Comparison of ENCODE assay signal across 7 cellular contexts in genomic region chr6:89830385-89830809, GRCh38. TPM values are rescaled to one million over a fixed set of nuclear protein-coding genes. Genes with fewer than 3 reads are reported as not detected.
A peak's percentile ranks its signal among the peaks of the same experiment; 100 is the strongest.
DNase-seq lines count a peak whose midpoint lies in the region; ATAC-seq and TF ChIP-seq lines count a peak whose summit lies in the region.

No MANE protein-coding gene starts in this region.

- no peak overlapping the region for H2AFZ ChIP-seq in HCT116 (ENCODE audit: low read depth, low read length, poor library complexity, severe bottlenecking)

- intact Hi-C loops in HCT116 (cut with micrococcal nuclease), result no loop called here

- no peak for ATAC-seq in HCT116
- no peak for ATAC-seq in RWPE2 (ENCODE audit: low read depth)

- peak overlapping the region; percentile 86 for H3K4me2 ChIP-seq in HCT116 (ENCODE audit: low read length)

- CTCF ChIA-PET in HCT116 (lab: Charles Lee), result no interaction called here

- peaks cover 44% of the 10 kb centered on the region for H3K79me2 ChIP-seq in HCT116 (ENCODE audit: insufficient read depth, low read length)

- TF ChIP-seq POLR2A in HCT116 (IDR thresholded peaks at IDR 0.05; ENCODE audit: borderline replicate concordance, extremely low read depth, insufficient read depth, insufficient read length), result no peak

- peaks cover 6 to 15% of the 10 kb centered on the region in 2 experiments; a peak in 3 of 4 replicates for H3K4me1 ChIP-seq in HCT116 (ENCODE audit: control insufficient read depth in 1 of 2, insufficient read depth in 2 of 2, low read length in 2 of 2)
- peaks cover 5% of the 10 kb centered on the region for H3K4me1 ChIP-seq in RWPE2 (ENCODE audit: insufficient read depth, poor library complexity, severe bottlenecking)

- POLR2A ChIA-PET in HCT116 (lab: Charles Lee), result no interaction called here

- no peak for TF ChIP-seq RAD21 in HCT116 (IDR thresholded peaks at IDR 0.05; ENCODE audit: low read depth)

- RAD21 ChIA-PET in HCT116 (lab: Charles Lee; ENCODE audit: low non-redundant PET in 1 of 2, low total read pairs in 2 of 2, uncharacterized antibody in 2 of 2, unreplicated experiment in 2 of 2), result no interaction called here

- no peaks in the 10 kb centered on the region for H3K9me3 ChIP-seq in HCT116 (ENCODE audit: control insufficient read depth in 1 of 2, insufficient read depth in 1 of 2, low read depth in 1 of 2, low read length in 2 of 2)
- no peaks in the 10 kb centered on the region for H3K9me3 ChIP-seq in RWPE2 (ENCODE audit: severe bottlenecking)

- H3K27me3 ChIP-seq in HCT116 (ENCODE audit: insufficient read depth, low read length) (no peaks in the 10 kb centered on the region), RWPE2 (ENCODE audit: insufficient read depth, poor library complexity, severe bottlenecking) (no peaks in the 10 kb centered on the region)

- H3K36me3 ChIP-seq in HCT116 (ENCODE audit: control insufficient read depth in 1 of 2, insufficient read depth in 2 of 2, low read length in 2 of 2) (peaks cover 5 to 8% of the 10 kb centered on the region in 2 experiments; a peak in 2 of 4 replicates), RWPE2 (ENCODE audit: low read depth) (peaks cover 44% of the 10 kb centered on the region)

- H3K27ac ChIP-seq in HCT116 (ENCODE audit: low read depth, low read length) (peak overlapping the region; percentile 69), RWPE2 (ENCODE audit: poor library complexity, severe bottlenecking) (peak overlapping the region; percentile 53), skin epidermis (peak overlapping the region in 18 of 21 experiments; percentile 66 to 92 (median 83))

- no peak for TF ChIP-seq CTCF in HCT116 (IDR thresholded peaks at IDR 0.05 in 2 of 3, conservative IDR thresholded peaks at IDR 0.05 in 1 of 3; ENCODE audit: borderline replicate concordance in 1 of 3, insufficient read depth in 1 of 3, low read depth in 2 of 3, low read length in 2 of 3)
- TF ChIP-seq CTCF in RWPE2 (IDR thresholded peaks at IDR 0.05; ENCODE audit: poor library complexity, severe bottlenecking), result no peak
- no peak for TF ChIP-seq CTCF in fibroblast of villous mesenchyme (IDR thresholded peaks at IDR 0.05; ENCODE audit: insufficient read depth, low read depth, low read length)

- H3K9me2 ChIP-seq in HCT116 (ENCODE audit: insufficient read depth), result no peaks in the 10 kb centered on the region

- H3K4me3 ChIP-seq in HCT116 (replicated peaks in 1 of 2; ENCODE audit: low read depth in 1 of 2, low read length in 2 of 2), result peak overlapping the region; percentile 78 to 84
- peak overlapping the region; percentile 97 for H3K4me3 ChIP-seq in RWPE2 (ENCODE audit: severe bottlenecking)
- peak overlapping the region; percentile 98 for H3K4me3 ChIP-seq in fibroblast of villous mesenchyme (ENCODE audit: low read depth, low read length)
- peak overlapping the region; percentile 59 to 95 (median 86) for H3K4me3 ChIP-seq in skin epidermis

- peak overlapping the region; percentile 89 for H3K9ac ChIP-seq in HCT116 (ENCODE audit: low read length)

- no peaks in the 10 kb centered on the region for H4K20me1 ChIP-seq in HCT116 (ENCODE audit: insufficient read depth)

- BruUV-seq in HCT116 (replicated peaks; lab: Mats Ljungman, UMichigan), result no TSS peak

- DNase-seq in HCT116 (ENCODE audit: low read depth, low spot score) (no peak), RWPE2 (ENCODE audit: low spot score) (no peak), fibroblast of villous mesenchyme (ENCODE audit: low read depth) (no peak), mucosa of gallbladder (ENCODE audit: low spot score) (no peak), NCI-H2171 (lab: John Stamatoyannopoulos, UW) (no peak)
- DNase-seq in stimulated activated CD4-positive, alpha-beta T cell treated with anti-CD3 and anti-CD28 coated beads, Interleukin-2, amount 100 ng/mL, for 48 hours, result no peak

TF ChIP-seq in HCT116, 20 proteins besides CTCF, POLR2A, EP300 and RAD21:
- no peak for TF ChIP-seq EGR1 (IDR thresholded peaks at IDR 0.05; ENCODE audit: low read depth)

RNA-seq across cellular contexts. Expression of gene CASP8AP2, which starts 0.7 kb away (rescaled TPM):
- 18.6 TPM for total RNA-seq in HCT116 (2021; ENCODE audit: unreplicated experiment)
- polyA plus RNA-seq in HCT116 (2012), result 2.7 and 4.6 TPM in 2 replicates
- 11.9 and 18.1 TPM in 2 replicates for total RNA-seq in fibroblast of villous mesenchyme
- 16.3 TPM for total RNA-seq in mucosa of gallbladder

RNA-seq across cellular contexts. Expression of gene MDN1, which starts 10.8 kb away (rescaled TPM):
- total RNA-seq in HCT116 (2021; ENCODE audit: unreplicated experiment), result 53.6 TPM
- 16.8 and 19.6 TPM in 2 replicates for polyA plus RNA-seq in HCT116 (2012)
- total RNA-seq in fibroblast of villous mesenchyme, result 19.0 and 27.2 TPM in 2 replicates
- total RNA-seq in mucosa of gallbladder, result 19.2 TPM
